In the genomic region with DNA sequence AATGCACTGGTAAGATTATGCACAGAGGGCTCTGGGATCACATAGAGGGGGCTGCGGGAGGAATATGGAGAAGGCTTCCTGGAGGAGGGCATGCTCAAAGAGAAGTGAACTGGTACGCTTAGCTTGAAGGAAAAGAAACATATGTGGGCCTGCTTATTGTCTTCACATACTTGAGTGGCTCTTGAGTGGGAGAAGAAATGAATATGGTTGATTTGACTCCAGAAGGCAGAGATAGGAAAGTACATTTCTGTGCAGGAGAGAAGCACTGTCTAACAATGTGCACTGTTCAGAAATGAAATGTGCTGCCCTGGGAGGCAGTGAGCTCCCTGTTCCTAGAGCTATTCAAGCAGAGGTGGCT, we compare ENCODE assay signal across 27 cellular contexts.
DNase-seq lines count a peak whose midpoint lies in the region; ATAC-seq and TF ChIP-seq lines count a peak whose summit lies in the region.
"Had no signal": no experiment of that assay in that cellular context is flagged by ENCODE, and none has a peak within 500 bp of the region (broad histone marks: within the 10 kb centered on the region; RNA-seq: fewer than 3 reads in every experiment).

No MANE protein-coding gene starts in this region.

- TF ChIP-seq RAD21 in IMR-90 (IDR thresholded peaks at IDR 0.05; ENCODE audit: low read length) = no peak

- H3K4ac ChIP-seq in IMR-90 (ENCODE audit: low read depth, low read length) = peak overlapping the region; percentile 49

- peak overlapping the region; percentile 42 for H3K14ac ChIP-seq in IMR-90 (replicated peaks; ENCODE audit: low read depth, low read length)

- peaks cover 12 to 14% of the 10 kb centered on the region in 2 donors for H3K27me3 Mint-ChIP-seq in stimulated activated naive B cell treated with anti-CD40 and anti-IgM and Interleukin-4, amounts not matched to agents 10 μg/mL and 1 μg/mL and 100 μg/mL, for 72 hours

- dilution Hi-C loops in IMR-90 (cut with HindIII; ENCODE audit: low sequenced_read_pairs, unreplicated experiment) = no loop called here

- ATAC-seq in IMR-90 (ENCODE audit: low read depth) (no peak), gastroesophageal sphincter (no peak), HG03159 (IDR thresholded peaks at IDR 0.05; ENCODE audit: unreplicated experiment) (no peak)
- no peak for ATAC-seq in stimulated activated naive B cell treated with anti-CD40 and anti-IgM and Interleukin-4, amounts not matched to agents 10 μg/mL and 1 μg/mL and 100 μg/mL, for 72 hours (replicated peaks)
- ATAC-seq: effector memory CD8-positive, alpha-beta T cell; foreskin keratinocyte; HepG2; left colon had no signal

- no peak for TF ChIP-seq EP300 in gastroesophageal sphincter (IDR thresholded peaks at IDR 0.05)

- H3K27ac ChIP-seq in IMR-90 (ENCODE audit: insufficient read depth, low read length) = peak overlapping the region; percentile 82; the same call in 1 of the 2 replicates
- peak overlapping the region; percentile 37 to 86 (median 80) for H3K27ac ChIP-seq in gastroesophageal sphincter
- H3K27ac ChIP-seq: breast epithelium, foreskin keratinocyte, SK-N-MC had no signal

- H3K23ac ChIP-seq in IMR-90 (ENCODE audit: low read depth, low read length) = peak overlapping the region; percentile 22; the same call in 1 of the 2 replicates

- POLR2A ChIA-PET in IMR-90 (lab: Charles Lee; ENCODE audit: unreplicated experiment) = no interaction called here

- no peak overlapping the region for H2AFZ ChIP-seq in IMR-90 (replicated peaks; ENCODE audit: low read length, poor library complexity)

- H3K4me3 ChIP-seq in GM12865 (ENCODE audit: low read depth, low read length) (peak overlapping the region; percentile 44), IMR-90 (ENCODE audit: insufficient read depth, low read depth, low read length) (no peak overlapping the region), gastroesophageal sphincter (no peak overlapping the region)
- H3K4me3 ChIP-seq: breast epithelium, coronary artery, SK-N-MC had no signal

- DNase-seq in GM12865 (ENCODE audit: low read depth) (no peak), IMR-90 (no peak), NCI-H2227 treated with DMSO at 0.1 percent for 48 hours (lab: John Stamatoyannopoulos, UW) (no peak), NCI-H1436 treated with DMSO at 0.1 percent for 48 hours (lab: John Stamatoyannopoulos, UW) (no peak)
- no peak for DNase-seq in stimulated activated naive B cell treated with anti-CD40 and anti-IgM and Interleukin-4, amounts not matched to agents 10 μg/mL and 1 μg/mL and 100 μg/mL, for 72 hours
- DNase-seq: activated CD4-positive, alpha-beta T cell treated with anti-CD3 and anti-CD28 coated beads, Interleukin-2, amount 50 U/mL, for 48 hours; activated naive CD4-positive, alpha-beta T cell treated with anti-CD3 and anti-CD28 coated beads, Interleukin-2, amount 10 ng/mL, durations not matched to agents 7 days and 5 days; effector memory CD8-positive, alpha-beta T cell; erythroblast; foreskin keratinocyte; GOT3; Kasumi-1; left colon; NCI-H1694 treated with DMSO at 0.1 percent for 48 hours; RPMI8226; small intestine; stimulated activated CD4-positive, alpha-beta T cell treated with anti-CD3 and anti-CD28 coated beads, Interleukin-1b, Interleukin-23, amount 100 ng/mL, for 48 hours; stimulated activated CD8-positive, alpha-beta memory T cell treated with anti-CD3 and anti-CD28 coated beads, Interleukin-4, amount 100 ng/mL, for 48 hours had no signal

- peak overlapping the region; percentile 82 for H2BK20ac ChIP-seq in IMR-90 (ENCODE audit: low read depth, low read length)

- peaks cover 11% of the 10 kb centered on the region; the same call in 1 of the 2 replicates for H4K20me1 ChIP-seq in IMR-90 (ENCODE audit: insufficient read depth, low read length)

- CTCF ChIA-PET in IMR-90 (lab: Yijun Ruan, JAX) = no interaction called here

- intact Hi-C loops in IMR-90 (cut with micrococcal nuclease) = loop anchor here (5.0 kb wide), 2 partner anchors 435 to 460 kb away; no protein-coding TSS in a partner anchor

- BruUV-seq in IMR-90 (replicated peaks; lab: Mats Ljungman, UMichigan) = no TSS peak

- no peak for TF ChIP-seq CTCF in GM12865 (IDR thresholded peaks at IDR 0.05; ENCODE audit: insufficient read depth, low read depth, low read length, missing control alignments)
- TF ChIP-seq CTCF in IMR-90 (conservative IDR thresholded peaks at IDR 0.05; ENCODE audit: low read depth, low read length) = no peak
- no peak for TF ChIP-seq CTCF in gastroesophageal sphincter (IDR thresholded peaks at IDR 0.05)

- H3K4me3 Mint-ChIP-seq in stimulated activated naive B cell treated with anti-CD40 and anti-IgM and Interleukin-4, amounts not matched to agents 10 μg/mL and 1 μg/mL and 100 μg/mL, for 72 hours = peak overlapping the region in 1 of 2 donors; percentile 4
- H3K4me3 Mint-ChIP-seq: activated naive CD4-positive, alpha-beta T cell treated with anti-CD3 and anti-CD28 coated beads, Interleukin-2, amount 10 ng/mL, durations not matched to agents 7 days and 5 days; effector memory CD8-positive, alpha-beta T cell; memory B cell; naive B cell; T-helper 1 cell treated with Interleukin-12 subunit alpha and Interleukin-12 subunit beta and Interleukin-4 antibody, amounts not matched to agents 30 μg/mL and 1 μg/mL, for 36 hours had no signal

- H3K27me3 ChIP-seq in IMR-90 (ENCODE audit: control insufficient read depth, insufficient read depth, low read length) (no peaks in the 10 kb centered on the region), gastroesophageal sphincter (no peaks in the 10 kb centered on the region)
- H3K27me3 ChIP-seq: breast epithelium, foreskin keratinocyte had no signal

- peak overlapping the region; percentile 63; the same call in 1 of the 2 replicates for H3K56ac ChIP-seq in IMR-90 (ENCODE audit: extremely low read depth, insufficient read depth, low read length)

- H3K36me3 ChIP-seq in IMR-90 (ENCODE audit: control insufficient read depth, insufficient read depth, low read length) = peaks cover 55% of the 10 kb centered on the region
- peaks cover 0 to 52% of the 10 kb centered on the region in 2 donors for H3K36me3 ChIP-seq in gastroesophageal sphincter

- H3K4me2 ChIP-seq in IMR-90 (ENCODE audit: low read depth, low read length) = no peak overlapping the region

- H3K4me1 ChIP-seq in IMR-90 (ENCODE audit: control insufficient read depth, insufficient read depth, low read length) (peaks cover 36% of the 10 kb centered on the region), gastroesophageal sphincter (peaks cover 14 to 68% (median 55%) of the 10 kb centered on the region in 3 donors)
- H3K4me1 ChIP-seq: foreskin keratinocyte had no signal

- no peaks in the 10 kb centered on the region for H3K9me3 Mint-ChIP-seq in stimulated activated naive B cell treated with anti-CD40 and anti-IgM and Interleukin-4, amounts not matched to agents 10 μg/mL and 1 μg/mL and 100 μg/mL, for 72 hours
- H3K9me3 Mint-ChIP-seq: activated naive CD4-positive, alpha-beta T cell treated with anti-CD3 and anti-CD28 coated beads, Interleukin-2, amount 10 ng/mL, durations not matched to agents 7 days and 5 days; effector memory CD8-positive, alpha-beta T cell; naive B cell; T-helper 1 cell treated with Interleukin-12 subunit alpha and Interleukin-12 subunit beta and Interleukin-4 antibody, amounts not matched to agents 30 μg/mL and 1 μg/mL, for 36 hours had no signal

- peak overlapping the region; percentile 73 to 93; a peak in 3 of 4 replicates for H4K8ac ChIP-seq in IMR-90 (ENCODE audit: low read depth in 2 of 2, low read length in 2 of 2)

- no peaks in the 10 kb centered on the region for H3K36me3 Mint-ChIP-seq in stimulated activated naive B cell treated with anti-CD40 and anti-IgM and Interleukin-4, amounts not matched to agents 10 μg/mL and 1 μg/mL and 100 μg/mL, for 72 hours
- H3K36me3 Mint-ChIP-seq: activated naive CD4-positive, alpha-beta T cell treated with anti-CD3 and anti-CD28 coated beads, Interleukin-2, amount 10 ng/mL, durations not matched to agents 7 days and 5 days; memory B cell; naive B cell had no signal

- peak overlapping the region; percentile 81 for H2BK5ac ChIP-seq in IMR-90 (ENCODE audit: low read depth, low read length, poor library complexity, severe bottlenecking)

- H2BK15ac ChIP-seq in IMR-90 (ENCODE audit: low read depth, low read length) = peak overlapping the region; percentile 25; the same call in 1 of the 3 replicates

- H3K9me1 ChIP-seq in IMR-90 (ENCODE audit: insufficient read depth, low read length) = peaks cover 36% of the 10 kb centered on the region

- H2AK5ac ChIP-seq in IMR-90 (ENCODE audit: low read depth, low read length) = peak overlapping the region; percentile 25; the same call in 1 of the 2 replicates

- peak overlapping the region; percentile 89 for H2BK120ac ChIP-seq in IMR-90 (ENCODE audit: low read depth, low read length)

- H3K27ac Mint-ChIP-seq in stimulated activated naive B cell treated with anti-CD40 and anti-IgM and Interleukin-4, amounts not matched to agents 10 μg/mL and 1 μg/mL and 100 μg/mL, for 72 hours = peak overlapping the region; percentile 16
- H3K27ac Mint-ChIP-seq: activated naive CD4-positive, alpha-beta T cell treated with anti-CD3 and anti-CD28 coated beads, Interleukin-2, amount 10 ng/mL, durations not matched to agents 7 days and 5 days; effector memory CD8-positive, alpha-beta T cell; memory B cell; T-helper 1 cell treated with Interleukin-12 subunit alpha and Interleukin-12 subunit beta and Interleukin-4 antibody, amounts not matched to agents 30 μg/mL and 1 μg/mL, for 36 hours had no signal

- H2AK9ac ChIP-seq in IMR-90 (replicated peaks; ENCODE audit: low read depth, low read length, poor library complexity) = no peak overlapping the region

- H3K9ac ChIP-seq in IMR-90 (ENCODE audit: low read depth, low read length) = no peak overlapping the region

- WGBS in IMR-90 (ENCODE audit: extremely low coverage in 2 of 2, insufficient read length in 1 of 2), 2 experiments = 100% methylated on average over 2 of the region's 2 CpGs; no CpG with 5 or more reads in 1 of the 2 experiments
- WGBS in gastroesophageal sphincter (ENCODE audit: low coverage in 1 of 2), 2 donors = 30 to 46% methylated on average over 2 of the region's 2 CpGs

- H4K91ac ChIP-seq in IMR-90 (ENCODE audit: insufficient read depth, low read depth, low read length) = peak overlapping the region; percentile 63

- H3K18ac ChIP-seq in IMR-90 (ENCODE audit: low read depth, low read length) = peak overlapping the region; percentile 90

- peaks cover 32 to 36% of the 10 kb centered on the region in 2 donors for H3K4me1 Mint-ChIP-seq in stimulated activated naive B cell treated with anti-CD40 and anti-IgM and Interleukin-4, amounts not matched to agents 10 μg/mL and 1 μg/mL and 100 μg/mL, for 72 hours
- H3K4me1 Mint-ChIP-seq: activated naive CD4-positive, alpha-beta T cell treated with anti-CD3 and anti-CD28 coated beads, Interleukin-2, amount 10 ng/mL, durations not matched to agents 7 days and 5 days had no signal

- H3K79me1 ChIP-seq in IMR-90 (ENCODE audit: low read depth in 1 of 2, low read length in 2 of 2) = peaks cover 22 to 51% of the 10 kb centered on the region in 2 experiments

- H3K9me3 ChIP-seq in IMR-90 (ENCODE audit: control insufficient read depth, insufficient read depth, low read length) (no peaks in the 10 kb centered on the region), gastroesophageal sphincter (no peaks in the 10 kb centered on the region)
- H3K9me3 ChIP-seq: breast epithelium had no signal

- in situ Hi-C loops in IMR-90 (cut with MboI; ENCODE audit: low sequenced_read_pairs) = no loop called here

- peak overlapping the region; percentile 83 for H4K5ac ChIP-seq in IMR-90 (ENCODE audit: low read depth, low read length)

- no peak for TF ChIP-seq POLR2A in IMR-90 (IDR thresholded peaks at IDR 0.05; ENCODE audit: low read depth, low read length)
- no peak for TF ChIP-seq POLR2A in gastroesophageal sphincter (IDR thresholded peaks at IDR 0.05)
